9 cellular contexts compared by ENCODE assay signal in genomic region chr10:70233939-70234300, GRCh38. TPM values are rescaled to one million over a fixed set of nuclear protein-coding genes. Genes with fewer than 3 reads are reported as not detected.
A peak's percentile ranks its signal among the peaks of the same experiment; 100 is the strongest.
DNase-seq lines count a peak whose midpoint lies in the region; ATAC-seq, FAIRE-seq and TF ChIP-seq lines count a peak whose summit lies in the region.
"Had no signal": no experiment of that assay in that cellular context is flagged by ENCODE, and none has a peak within 500 bp of the region (broad histone marks: within the 10 kb centered on the region; RNA-seq: fewer than 3 reads in every experiment).

No MANE protein-coding gene starts in this region.

- H3K9me3 Mint-ChIP-seq in astrocyte (ENCODE audit: unreplicated experiment): peaks cover 12% of the 10 kb centered on the region
- H3K9me3 Mint-ChIP-seq in memory B cell: no peaks in the 10 kb centered on the region

- H3K4me1 Mint-ChIP-seq in astrocyte (ENCODE audit: low read depth, unreplicated experiment) (peaks cover 2% of the 10 kb centered on the region), memory B cell (peaks cover 3% of the 10 kb centered on the region)

- FAIRE-seq in astrocyte (lab: Jason Lieb, UNC): no peak

- H3K27me3 ChIP-seq in heart right ventricle (no peaks in the 10 kb centered on the region), astrocyte (ENCODE audit: insufficient read depth, low read length) (no peaks in the 10 kb centered on the region), upper lobe of right lung (no peaks in the 10 kb centered on the region)

- peaks cover 0 to 41% (median 24%) of the 10 kb centered on the region in 9 donors for H3K4me1 ChIP-seq in heart right ventricle
- peaks cover 10% of the 10 kb centered on the region for H3K4me1 ChIP-seq in astrocyte (ENCODE audit: insufficient read depth, low read length)
- H3K4me1 ChIP-seq in upper lobe of right lung: peaks cover 19% of the 10 kb centered on the region

- H3K27me3 Mint-ChIP-seq in astrocyte (ENCODE audit: low read depth, unreplicated experiment) (peaks cover 3% of the 10 kb centered on the region), memory B cell (no peaks in the 10 kb centered on the region)

- 23 to 30% methylated on average over 8 of the region's 8 CpGs for WGBS in heart right ventricle, 2 donors

- H3K9me3 ChIP-seq in heart right ventricle (no peaks in the 10 kb centered on the region), astrocyte (ENCODE audit: insufficient read depth, low read depth, low read length) (no peaks in the 10 kb centered on the region), upper lobe of right lung (no peaks in the 10 kb centered on the region)

- H2AFZ ChIP-seq in astrocyte (ENCODE audit: low read depth, low read length): peak overlapping the region; percentile 91

- intact Hi-C loops in heart right ventricle (cut with DNase I) (loop anchor here in 1 of 10 donors (10.0 kb wide), 1 partner anchor 61 kb away; no protein-coding TSS in a partner anchor), left cardiac atrium (cut with DNase I) (no loop called here), upper lobe of right lung (cut with DNase I) (no loop called here)

- peak overlapping the region; percentile 96 for H3K4me2 ChIP-seq in astrocyte (ENCODE audit: low read length)

- H3K9ac ChIP-seq in astrocyte (ENCODE audit: low read length): peak overlapping the region; percentile 82

- H3K4me3 Mint-ChIP-seq in astrocyte (ENCODE audit: unreplicated experiment): peak overlapping the region; percentile 98
- H3K4me3 Mint-ChIP-seq in memory B cell: peak overlapping the region; percentile 95

- ATAC-seq in heart right ventricle: no peak
- ATAC-seq in left cardiac atrium: no peak
- no peak for ATAC-seq in memory B cell (ENCODE audit: low read depth)
- no peak for ATAC-seq in upper lobe of right lung
- ATAC-seq in GM21576 (IDR thresholded peaks at IDR 0.05; ENCODE audit: unreplicated experiment): no peak

- peak overlapping the region in 9 of 10 donors; percentile 76 to 94 (median 89) for H3K4me3 ChIP-seq in heart right ventricle
- H3K4me3 ChIP-seq in astrocyte (ENCODE audit: insufficient read depth, low read depth, low read length): peak overlapping the region; percentile 87
- H3K4me3 ChIP-seq in upper lobe of right lung: peak overlapping the region; percentile 79

- DNase-seq in heart right ventricle (no peak), left cardiac atrium (no peak), astrocyte (ENCODE audit: low read depth) (no peak), memory B cell (ENCODE audit: low spot score in 2 of 2) (no peak), upper lobe of right lung (no peak), GOT3 (lab: John Stamatoyannopoulos, UW) (no peak), GM20000 (ENCODE audit: low spot score) (no peak)

- peak overlapping the region; percentile 72 for H3K27ac Mint-ChIP-seq in astrocyte (ENCODE audit: unreplicated experiment)
- peak overlapping the region; percentile 95 for H3K27ac Mint-ChIP-seq in memory B cell

- H3K27ac ChIP-seq in heart right ventricle (peak overlapping the region in 9 of 10 donors; percentile 49 to 88 (median 84)), astrocyte (ENCODE audit: low read depth, low read length) (peak overlapping the region; percentile 61), upper lobe of right lung (peak overlapping the region; percentile 82)

- peaks cover 40% of the 10 kb centered on the region for H3K79me2 ChIP-seq in astrocyte (ENCODE audit: insufficient read depth, low read length)

- no peak for TF ChIP-seq CTCF in heart right ventricle (IDR thresholded peaks at IDR 0.05)
- TF ChIP-seq CTCF in astrocyte (IDR thresholded peaks at IDR 0.05; ENCODE audit: insufficient read depth, low read depth, low read length): no peak
- TF ChIP-seq CTCF in upper lobe of right lung (IDR thresholded peaks at IDR 0.05): no peak
- TF ChIP-seq CTCF in GM20000 (IDR thresholded peaks at IDR 0.05; ENCODE audit: extremely low read depth, missing control alignments): no peak

- peaks cover 19% of the 10 kb centered on the region for H4K20me1 ChIP-seq in astrocyte (ENCODE audit: insufficient read depth, low read length)

- peaks cover 0 to 16% (median 2%) of the 10 kb centered on the region in 9 donors for H3K36me3 ChIP-seq in heart right ventricle
- H3K36me3 ChIP-seq in astrocyte (ENCODE audit: insufficient read depth, low read length): peaks cover 5% of the 10 kb centered on the region
- H3K36me3 ChIP-seq in upper lobe of right lung: no peaks in the 10 kb centered on the region

- H3K36me3 Mint-ChIP-seq in astrocyte (ENCODE audit: low read depth, unreplicated experiment) (no peaks in the 10 kb centered on the region), memory B cell (no peaks in the 10 kb centered on the region)

RNA-seq across cellular contexts. Expression of gene PPA1, which starts 0.7 kb away (rescaled TPM):
- total RNA-seq in heart right ventricle (100 to 1,000 TPM in 2 of 10 donors, 10 to 100 TPM in 8; 47.1 to 139 (median 69.9) TPM), left cardiac atrium (100 to 1,000 TPM; 113 to 118 TPM), astrocyte (95.3 and 108 TPM in 2 replicates), upper lobe of right lung (175 TPM)
- 100 to 1,000 TPM in 1 of 2 donors, 10 to 100 TPM in 1; 53.3 to 111 TPM for polyA plus RNA-seq in heart right ventricle

RNA-seq across cellular contexts. Expression of gene NPFFR1, which starts 49.9 kb away (rescaled TPM):
- total RNA-seq in heart right ventricle (under 1 TPM in 1 of 10 donors, not detected in 9; 0.07 TPM), left cardiac atrium (under 1 TPM; 0.05 to 0.12 TPM), astrocyte (not detected in 2 replicates), upper lobe of right lung (1.1 TPM)
- not detected for polyA plus RNA-seq in heart right ventricle
- total RNA-seq: pulmonary artery endothelial cell had no signal
